In genomic region chr17:59370580-59371299, GRCh38 we compare ENCODE assay signal across 1 cellular context.
TF ChIP-seq lines count a peak whose summit lies in the region.

No MANE protein-coding gene starts in this region.

TF ChIP-seq in GM23338, 12 proteins besides CTCF, POLR2A, EP300 and RAD21 (continued from another document):
- TF ChIP-seq, protein P1, sequence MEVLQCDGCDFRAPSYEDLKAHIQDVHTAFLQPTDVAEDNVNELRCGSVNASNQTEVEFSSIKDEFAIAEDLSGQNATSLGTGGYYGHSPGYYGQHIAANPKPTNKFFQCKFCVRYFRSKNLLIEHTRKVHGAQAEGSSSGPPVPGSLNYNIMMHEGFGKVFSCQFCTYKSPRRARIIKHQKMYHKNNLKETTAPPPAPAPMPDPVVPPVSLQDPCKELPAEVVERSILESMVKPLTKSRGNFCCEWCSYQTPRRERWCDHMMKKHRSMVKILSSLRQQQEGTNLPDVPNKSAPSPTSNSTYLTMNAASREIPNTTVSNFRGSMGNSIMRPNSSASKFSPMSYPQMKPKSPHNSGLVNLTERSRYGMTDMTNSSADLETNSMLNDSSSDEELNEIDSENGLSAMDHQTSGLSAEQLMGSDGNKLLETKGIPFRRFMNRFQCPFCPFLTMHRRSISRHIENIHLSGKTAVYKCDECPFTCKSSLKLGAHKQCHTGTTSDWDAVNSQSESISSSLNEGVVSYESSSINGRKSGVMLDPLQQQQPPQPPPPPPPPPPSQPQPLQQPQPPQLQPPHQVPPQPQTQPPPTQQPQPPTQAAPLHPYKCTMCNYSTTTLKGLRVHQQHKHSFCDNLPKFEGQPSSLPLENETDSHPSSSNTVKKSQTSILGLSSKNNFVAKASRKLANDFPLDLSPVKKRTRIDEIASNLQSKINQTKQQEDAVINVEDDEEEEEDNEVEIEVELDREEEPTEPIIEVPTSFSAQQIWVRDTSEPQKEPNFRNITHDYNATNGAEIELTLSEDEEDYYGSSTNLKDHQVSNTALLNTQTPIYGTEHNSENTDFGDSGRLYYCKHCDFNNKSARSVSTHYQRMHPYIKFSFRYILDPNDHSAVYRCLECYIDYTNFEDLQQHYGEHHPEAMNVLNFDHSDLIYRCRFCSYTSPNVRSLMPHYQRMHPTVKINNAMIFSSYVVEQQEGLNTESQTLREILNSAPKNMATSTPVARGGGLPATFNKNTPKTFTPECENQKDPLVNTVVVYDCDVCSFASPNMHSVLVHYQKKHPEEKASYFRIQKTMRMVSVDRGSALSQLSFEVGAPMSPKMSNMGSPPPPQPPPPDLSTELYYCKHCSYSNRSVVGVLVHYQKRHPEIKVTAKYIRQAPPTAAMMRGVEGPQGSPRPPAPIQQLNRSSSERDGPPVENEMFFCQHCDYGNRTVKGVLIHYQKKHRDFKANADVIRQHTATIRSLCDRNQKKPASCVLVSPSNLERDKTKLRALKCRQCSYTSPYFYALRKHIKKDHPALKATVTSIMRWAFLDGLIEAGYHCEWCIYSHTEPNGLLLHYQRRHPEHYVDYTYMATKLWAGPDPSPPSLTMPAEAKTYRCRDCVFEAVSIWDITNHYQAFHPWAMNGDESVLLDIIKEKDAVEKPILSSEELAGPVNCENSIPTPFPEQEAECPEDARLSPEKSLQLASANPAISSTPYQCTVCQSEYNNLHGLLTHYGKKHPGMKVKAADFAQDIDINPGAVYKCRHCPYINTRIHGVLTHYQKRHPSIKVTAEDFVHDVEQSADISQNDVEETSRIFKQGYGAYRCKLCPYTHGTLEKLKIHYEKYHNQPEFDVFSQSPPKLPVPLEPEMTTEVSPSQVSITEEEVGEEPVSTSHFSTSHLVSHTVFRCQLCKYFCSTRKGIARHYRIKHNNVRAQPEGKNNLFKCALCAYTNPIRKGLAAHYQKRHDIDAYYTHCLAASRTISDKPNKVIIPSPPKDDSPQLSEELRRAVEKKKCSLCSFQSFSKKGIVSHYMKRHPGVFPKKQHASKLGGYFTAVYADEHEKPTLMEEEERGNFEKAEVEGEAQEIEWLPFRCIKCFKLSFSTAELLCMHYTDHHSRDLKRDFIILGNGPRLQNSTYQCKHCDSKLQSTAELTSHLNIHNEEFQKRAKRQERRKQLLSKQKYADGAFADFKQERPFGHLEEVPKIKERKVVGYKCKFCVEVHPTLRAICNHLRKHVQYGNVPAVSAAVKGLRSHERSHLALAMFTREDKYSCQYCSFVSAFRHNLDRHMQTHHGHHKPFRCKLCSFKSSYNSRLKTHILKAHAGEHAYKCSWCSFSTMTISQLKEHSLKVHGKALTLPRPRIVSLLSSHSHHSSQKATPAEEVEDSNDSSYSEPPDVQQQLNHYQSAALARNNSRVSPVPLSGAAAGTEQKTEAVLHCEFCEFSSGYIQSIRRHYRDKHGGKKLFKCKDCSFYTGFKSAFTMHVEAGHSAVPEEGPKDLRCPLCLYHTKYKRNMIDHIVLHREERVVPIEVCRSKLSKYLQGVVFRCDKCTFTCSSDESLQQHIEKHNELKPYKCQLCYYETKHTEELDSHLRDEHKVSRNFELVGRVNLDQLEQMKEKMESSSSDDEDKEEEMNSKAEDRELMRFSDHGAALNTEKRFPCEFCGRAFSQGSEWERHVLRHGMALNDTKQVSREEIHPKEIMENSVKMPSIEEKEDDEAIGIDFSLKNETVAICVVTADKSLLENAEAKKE (CRISPR knock-in tag; IDR thresholded peaks at IDR 0.05) = no peak
- no peak for TF ChIP-seq JUNB (IDR thresholded peaks at IDR 0.05; ENCODE audit: unreplicated experiment)
- TF ChIP-seq, protein P2, sequence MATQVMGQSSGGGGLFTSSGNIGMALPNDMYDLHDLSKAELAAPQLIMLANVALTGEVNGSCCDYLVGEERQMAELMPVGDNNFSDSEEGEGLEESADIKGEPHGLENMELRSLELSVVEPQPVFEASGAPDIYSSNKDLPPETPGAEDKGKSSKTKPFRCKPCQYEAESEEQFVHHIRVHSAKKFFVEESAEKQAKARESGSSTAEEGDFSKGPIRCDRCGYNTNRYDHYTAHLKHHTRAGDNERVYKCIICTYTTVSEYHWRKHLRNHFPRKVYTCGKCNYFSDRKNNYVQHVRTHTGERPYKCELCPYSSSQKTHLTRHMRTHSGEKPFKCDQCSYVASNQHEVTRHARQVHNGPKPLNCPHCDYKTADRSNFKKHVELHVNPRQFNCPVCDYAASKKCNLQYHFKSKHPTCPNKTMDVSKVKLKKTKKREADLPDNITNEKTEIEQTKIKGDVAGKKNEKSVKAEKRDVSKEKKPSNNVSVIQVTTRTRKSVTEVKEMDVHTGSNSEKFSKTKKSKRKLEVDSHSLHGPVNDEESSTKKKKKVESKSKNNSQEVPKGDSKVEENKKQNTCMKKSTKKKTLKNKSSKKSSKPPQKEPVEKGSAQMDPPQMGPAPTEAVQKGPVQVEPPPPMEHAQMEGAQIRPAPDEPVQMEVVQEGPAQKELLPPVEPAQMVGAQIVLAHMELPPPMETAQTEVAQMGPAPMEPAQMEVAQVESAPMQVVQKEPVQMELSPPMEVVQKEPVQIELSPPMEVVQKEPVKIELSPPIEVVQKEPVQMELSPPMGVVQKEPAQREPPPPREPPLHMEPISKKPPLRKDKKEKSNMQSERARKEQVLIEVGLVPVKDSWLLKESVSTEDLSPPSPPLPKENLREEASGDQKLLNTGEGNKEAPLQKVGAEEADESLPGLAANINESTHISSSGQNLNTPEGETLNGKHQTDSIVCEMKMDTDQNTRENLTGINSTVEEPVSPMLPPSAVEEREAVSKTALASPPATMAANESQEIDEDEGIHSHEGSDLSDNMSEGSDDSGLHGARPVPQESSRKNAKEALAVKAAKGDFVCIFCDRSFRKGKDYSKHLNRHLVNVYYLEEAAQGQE (IDR thresholded peaks at IDR 0.05; ENCODE audit: unreplicated experiment) = no peak
- TF ChIP-seq EZH2 (IDR thresholded peaks at IDR 0.05; ENCODE audit: low read depth, unreplicated experiment) = no peak
- TF ChIP-seq POLR2AphosphoS5 (IDR thresholded peaks at IDR 0.05; ENCODE audit: low read depth) = no peak
- TF ChIP-seq EZH2phosphoT487 (IDR thresholded peaks at IDR 0.05; ENCODE audit: unreplicated experiment) = no peak
- TF ChIP-seq ETS1 (IDR thresholded peaks at IDR 0.05) = no peak
